13 cellular contexts compared by ENCODE assay signal in genomic region chr2:138275881-138276280, GRCh38.
DNase-seq lines count a peak whose midpoint lies in the region; ATAC-seq and TF ChIP-seq lines count a peak whose summit lies in the region.
"Had no signal": no experiment of that assay in that cellular context is flagged by ENCODE, and none has a peak within 500 bp of the region (broad histone marks: within the 10 kb centered on the region; RNA-seq: fewer than 3 reads in every experiment).

No MANE protein-coding gene starts in this region.

- H3K4me1 Mint-ChIP-seq in effector memory CD8-positive, alpha-beta T cell (ENCODE audit: low read depth in 2 of 2) = no peaks in the 10 kb centered on the region
- H3K4me1 Mint-ChIP-seq in activated naive CD8-positive, alpha-beta T cell treated with anti-CD3 and anti-CD28 coated beads for 36 hours = no peaks in the 10 kb centered on the region
- H3K4me1 Mint-ChIP-seq: activated B cell treated with CpG ODN at 0.5 μM for 24 hours had no signal

- intact Hi-C loops in thyroid gland (cut with DNase I) = no loop called here

- H3K4me3 ChIP-seq in SJSA1 (no peak overlapping the region), kidney epithelial cell (ENCODE audit: low read depth, low read length) (no peak overlapping the region), thyroid gland (replicated peaks in 1 of 3) (no peak overlapping the region)
- H3K4me3 ChIP-seq: BLaER1, gastroesophageal sphincter had no signal

- 74 to 79% methylated on average over 4 of the region's 4 CpGs for WGBS in thyroid gland, 2 donors

- H3K27me3 Mint-ChIP-seq in effector memory CD8-positive, alpha-beta T cell = no peaks in the 10 kb centered on the region
- H3K27me3 Mint-ChIP-seq in activated naive CD8-positive, alpha-beta T cell treated with anti-CD3 and anti-CD28 coated beads for 36 hours = no peaks in the 10 kb centered on the region
- H3K27me3 Mint-ChIP-seq: activated B cell treated with CpG ODN at 0.5 μM for 24 hours had no signal

- H3K36me3 ChIP-seq in SJSA1 (no peaks in the 10 kb centered on the region), kidney epithelial cell (ENCODE audit: control insufficient read depth, insufficient read depth, low read length) (no peaks in the 10 kb centered on the region), thyroid gland (no peaks in the 10 kb centered on the region)
- H3K36me3 ChIP-seq: BLaER1, gastroesophageal sphincter had no signal

- H3K4me1 ChIP-seq in SJSA1 (replicated peaks) (peaks cover 30% of the 10 kb centered on the region), thyroid gland (no peaks in the 10 kb centered on the region)
- H3K4me1 ChIP-seq: BLaER1 had no signal

- H3K27me3 ChIP-seq in SJSA1 (replicated peaks) (no peaks in the 10 kb centered on the region), kidney epithelial cell (ENCODE audit: control insufficient read depth, insufficient read depth, low read length) (no peaks in the 10 kb centered on the region), thyroid gland (no peaks in the 10 kb centered on the region)
- H3K27me3 ChIP-seq: BLaER1, gastroesophageal sphincter had no signal

- DNase-seq in A172 (ENCODE audit: low spot score) (peak; percentile 48), HT1080 (ENCODE audit: low read depth) (peak; percentile 17), SJSA1 (ENCODE audit: low read depth in 1 of 2, low spot score in 2 of 2) (peak in 1 of 2 experiments; percentile 41), kidney epithelial cell (ENCODE audit: low read depth) (peak; percentile 26), thyroid gland (no peak), NCI-H1092 (lab: John Stamatoyannopoulos, UW) (no peak)
- no peak for DNase-seq in effector memory CD8-positive, alpha-beta T cell
- DNase-seq in activated naive CD8-positive, alpha-beta T cell treated with anti-CD3 and anti-CD28 coated beads for 36 hours = no peak
- DNase-seq: activated B cell treated with CpG ODN at 0.5 μM for 24 hours, RPMI8226 had no signal

- H3K9me3 ChIP-seq in SJSA1 (replicated peaks) (0 out of 2 replicates have a peak, but pooled peaks cover 2% of the 10 kb centered on the region), thyroid gland (no peaks in the 10 kb centered on the region)
- H3K9me3 ChIP-seq: BLaER1, gastroesophageal sphincter had no signal

- TF ChIP-seq CTCF in kidney epithelial cell (IDR thresholded peaks at IDR 0.05; ENCODE audit: insufficient read depth, low read length, poor library complexity, severe bottlenecking) = no peak
- TF ChIP-seq CTCF in thyroid gland (IDR thresholded peaks at IDR 0.05) = no peak

- H3K36me3 Mint-ChIP-seq in effector memory CD8-positive, alpha-beta T cell (ENCODE audit: insufficient read depth) = no peaks in the 10 kb centered on the region
- no peaks in the 10 kb centered on the region for H3K36me3 Mint-ChIP-seq in activated naive CD8-positive, alpha-beta T cell treated with anti-CD3 and anti-CD28 coated beads for 36 hours

- no peak overlapping the region for H3K4me3 Mint-ChIP-seq in effector memory CD8-positive, alpha-beta T cell
- H3K4me3 Mint-ChIP-seq in activated naive CD8-positive, alpha-beta T cell treated with anti-CD3 and anti-CD28 coated beads for 36 hours = no peak overlapping the region
- H3K4me3 Mint-ChIP-seq: activated B cell treated with CpG ODN at 0.5 μM for 24 hours; activated T-helper 1 cell treated with anti-CD3 and anti-CD28 coated beads, Interleukin-12 subunit alpha, Interleukin-12 subunit beta, Interleukin-2, Interleukin-4 antibody, amounts not matched to agents 30 ng/mL and 10 ng/mL and 1 ng/mL, durations not matched to agents 14 hours and 24 hours and 36 hours had no signal

- H3K9me3 Mint-ChIP-seq in effector memory CD8-positive, alpha-beta T cell = peaks cover 3 to 11% of the 10 kb centered on the region in 2 donors
- no peaks in the 10 kb centered on the region for H3K9me3 Mint-ChIP-seq in activated naive CD8-positive, alpha-beta T cell treated with anti-CD3 and anti-CD28 coated beads for 36 hours
- H3K9me3 Mint-ChIP-seq: activated B cell treated with CpG ODN at 0.5 μM for 24 hours; activated T-helper 1 cell treated with anti-CD3 and anti-CD28 coated beads, Interleukin-12 subunit alpha, Interleukin-12 subunit beta, Interleukin-2, Interleukin-4 antibody, amounts not matched to agents 30 ng/mL and 10 ng/mL and 1 ng/mL, durations not matched to agents 14 hours and 24 hours and 36 hours had no signal

- no peak for TF ChIP-seq POLR2A in thyroid gland (IDR thresholded peaks at IDR 0.05)

- H3K27ac Mint-ChIP-seq in effector memory CD8-positive, alpha-beta T cell = no peak overlapping the region
- H3K27ac Mint-ChIP-seq in activated naive CD8-positive, alpha-beta T cell treated with anti-CD3 and anti-CD28 coated beads for 36 hours = no peak overlapping the region
- H3K27ac Mint-ChIP-seq: activated B cell treated with CpG ODN at 0.5 μM for 24 hours; activated T-helper 1 cell treated with anti-CD3 and anti-CD28 coated beads, Interleukin-12 subunit alpha, Interleukin-12 subunit beta, Interleukin-2, Interleukin-4 antibody, amounts not matched to agents 30 ng/mL and 10 ng/mL and 1 ng/mL, durations not matched to agents 14 hours and 24 hours and 36 hours had no signal

- ATAC-seq in effector memory CD8-positive, alpha-beta T cell (replicated peaks) = no peak
- ATAC-seq: gastroesophageal sphincter had no signal

- H3K27ac ChIP-seq in SJSA1 = peak overlapping the region; percentile 10; the same call in 1 of the 2 replicates
- no peak overlapping the region for H3K27ac ChIP-seq in thyroid gland
- H3K27ac ChIP-seq: BLaER1, gastroesophageal sphincter had no signal

Comparison
In these comparisons a context has a peak if more than half of its experiments do, and no peak if none do; other contexts are left out.
1. DNase-seq: peak in A172 (single experiment), HT1080 (single experiment) and kidney epithelial cell (single experiment); none in thyroid gland (0 of 2), effector memory CD8-positive, alpha-beta T cell (0 of 3), NCI-H1092 (single experiment) and activated naive CD8-positive, alpha-beta T cell treated with anti-CD3 and anti-CD28 coated beads for 36 hours (single experiment).